In the genomic region with DNA sequence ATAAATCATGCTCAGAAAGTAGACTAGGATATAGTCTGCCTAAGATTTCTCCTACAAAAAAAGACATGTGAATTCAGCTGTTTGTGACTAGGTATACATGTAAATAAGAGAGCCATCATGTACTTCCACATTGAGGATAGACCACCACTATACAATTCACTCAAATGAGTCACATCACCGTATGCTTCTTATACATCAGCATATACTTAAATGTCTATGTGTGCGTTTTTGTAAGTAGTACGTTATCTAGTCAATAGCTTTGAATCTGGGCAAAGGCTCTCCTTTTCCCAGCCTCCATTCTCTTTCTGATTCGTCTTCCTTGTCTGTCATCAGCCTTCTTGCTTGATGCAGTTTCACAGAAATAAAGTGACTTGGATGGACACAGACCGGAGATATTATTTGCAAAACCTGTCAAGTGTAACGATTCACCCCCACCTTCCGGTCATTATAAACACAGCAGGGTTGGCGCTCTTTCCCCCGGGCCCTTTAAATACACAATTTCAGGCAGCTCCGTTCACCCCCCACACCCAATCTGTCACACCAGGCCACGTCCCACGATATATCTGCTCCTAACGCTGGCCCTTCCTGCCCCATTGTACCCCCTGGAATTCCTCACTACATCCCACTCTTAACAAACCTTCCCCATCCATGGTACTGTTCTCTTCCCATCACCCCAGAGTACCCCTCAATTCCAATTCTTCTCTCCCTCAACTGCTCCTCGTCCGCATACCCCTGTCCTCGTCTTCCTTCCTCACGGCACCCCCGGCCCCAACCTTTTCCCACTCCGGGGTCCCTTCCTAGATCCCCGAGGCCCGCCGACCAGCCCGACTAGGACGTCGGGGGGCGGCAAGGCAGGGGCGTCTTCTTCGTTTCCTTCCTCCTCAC, we compare ENCODE assay signal across 8 cellular contexts. TPM values are rescaled to one million over a fixed set of nuclear protein-coding genes. Genes with fewer than 3 reads are reported as not detected.
A peak's percentile ranks its signal among the peaks of the same experiment; 100 is the strongest.
DNase-seq lines count a peak whose midpoint lies in the region; ATAC-seq and TF ChIP-seq lines count a peak whose summit lies in the region.

No MANE protein-coding gene starts in this region.

- H3K9me3 ChIP-seq in stomach, result no peaks in the 10 kb centered on the region

- H3K4me1 ChIP-seq in stomach, result peaks cover 10 to 35% (median 25%) of the 10 kb centered on the region in 4 donors

- peaks cover 0 to 20% (median 19%) of the 10 kb centered on the region in 4 donors for H3K36me3 ChIP-seq in stomach

- intact Hi-C loops in stomach (cut with DNase I; ENCODE audit: low total_unique reads), result no loop called here

- 1 to 3% (median 2%) methylated on average over 27 to 28 of the region's 28 CpGs for WGBS in stomach, 5 donors

- no peaks in the 10 kb centered on the region for H3K27me3 ChIP-seq in stomach

- peak in 1 of 7 experiments; percentile 23 for TF ChIP-seq CTCF in stomach (IDR thresholded peaks at IDR 0.05)

- TF ChIP-seq POLR2A in stomach (IDR thresholded peaks at IDR 0.05), result no peak

- no peak for TF ChIP-seq EP300 in stomach (IDR thresholded peaks at IDR 0.05)

- peak overlapping the region; percentile 83 to 97 (median 97) for H3K27ac ChIP-seq in stomach

- ATAC-seq in HG03064 (IDR thresholded peaks at IDR 0.05; ENCODE audit: low read depth, unreplicated experiment), result peak; percentile 30

- peak overlapping the region; percentile 86 to 96 (median 90) for H3K4me3 ChIP-seq in stomach

- peak; percentile 24 to 62 for DNase-seq in NCI-H2081 (lab: John Stamatoyannopoulos, UW)
- no peak for DNase-seq in NCI-H2081 treated with DMSO at 0.1 percent for 48 hours (lab: John Stamatoyannopoulos, UW)
- peak; percentile 82 for DNase-seq in NCI-H82 (lab: John Stamatoyannopoulos, UW)
- DNase-seq in activated CD8-positive, alpha-beta memory T cell treated with anti-CD3 and anti-CD28 coated beads for 24 hours, result peak; percentile 66
- DNase-seq in epidermal melanocyte (ENCODE audit: insufficient read length, low spot score), result peak; percentile 36
- peak; percentile 24 for DNase-seq in mucosa of gallbladder (ENCODE audit: low spot score)
- peak; percentile 33 for DNase-seq in stomach

RNA-seq across cellular contexts. Expression of a gene that starts 0.6 kb away (rescaled TPM):
- total RNA-seq in mucosa of gallbladder (14.2 TPM), stomach (10 to 100 TPM in 1 of 5 donors, 1 to 10 TPM in 4; 3.5 to 23.7 (median 7.5) TPM)
- polyA plus RNA-seq in stomach, result 1 to 10 TPM; 6.1 to 9.3 (median 6.9) TPM

RNA-seq across cellular contexts. Expression of a gene that starts 40.2 kb away (rescaled TPM):
- 25.6 TPM for total RNA-seq in mucosa of gallbladder
- total RNA-seq in stomach, result 100 to 1,000 TPM in 1 of 5 donors, 10 to 100 TPM in 2, 1 to 10 TPM in 2; 1.8 to 101 (median 15.8) TPM
- polyA plus RNA-seq in stomach, result 10 to 100 TPM; 11.1 to 15.8 (median 13.0) TPM
